Comparison of ENCODE assay signal across 9 cellular contexts in genomic region chr11:62444835-62445234, GRCh38. TPM values are rescaled to one million over a fixed set of nuclear protein-coding genes. Genes with fewer than 3 reads are reported as not detected.
DNase-seq lines count a peak whose midpoint lies in the region; TF ChIP-seq lines count a peak whose summit lies in the region.
"Had no signal": no experiment of that assay in that cellular context is flagged by ENCODE, and none has a peak within 500 bp of the region (broad histone marks: within the 10 kb centered on the region; RNA-seq: fewer than 3 reads in every experiment).

No MANE protein-coding gene starts in this region.

- TF ChIP-seq RAD21 in SK-N-SH (IDR thresholded peaks at IDR 0.05; ENCODE audit: low read length) = no peak

- no peaks in the 10 kb centered on the region for H3K9me3 ChIP-seq in SK-N-SH

- in situ Hi-C loops in G401 (cut with HindIII; ENCODE audit: low sequenced_read_pairs) = loop anchor here (25.0 kb wide), 1 partner anchor 117 kb away; the partner anchor contains the start of gene EEF1G

- H3K4me1 ChIP-seq in SK-N-SH (ENCODE audit: control insufficient read depth in 1 of 2, insufficient read depth in 2 of 2, low read depth in 1 of 2, low read length in 1 of 2) = peaks cover 19 to 22% of the 10 kb centered on the region in 2 experiments

- H3K4me3 ChIP-seq in SK-N-SH (ENCODE audit: low read depth in 2 of 2, low read length in 1 of 2) (peak overlapping the region; percentile 55 to 69; a peak in 3 of 4 replicates), fibroblast of pulmonary artery (replicated peaks; ENCODE audit: low read depth, low read length) (peak overlapping the region; percentile 20), retinal pigment epithelial cell (ENCODE audit: low read length) (peak overlapping the region; percentile 39)

- WGBS in SK-N-SH (ENCODE audit: low lambda C conversion rate) = 51% methylated on average over 7 of the region's 9 CpGs

- POLR2A ChIA-PET in SK-N-SH (lab: Yijun Ruan, JAX) = interaction anchor here (0.6 to 2.1 kb wide), 7 partner anchors 10 to 397 kb away, joined by 3 to 6 read pairs (median 4); partner anchors contain the start of gene EEF1G

- DNase-seq in G401 (ENCODE audit: low spot score) (peak; percentile 57), SK-N-SH (no peak), fibroblast of pulmonary artery (ENCODE audit: low read depth) (no peak), retinal pigment epithelial cell (ENCODE audit: low read depth) (no peak), NCI-H748 (lab: John Stamatoyannopoulos, UW; ENCODE audit: unreplicated experiment) (no peak), D341Med (ENCODE audit: low spot score) (no peak), H4 (ENCODE audit: low spot score) (no peak), NAMALWA (ENCODE audit: low spot score) (no peak)

- H3K9me2 ChIP-seq in SK-N-SH = no peaks in the 10 kb centered on the region

- peaks cover 4% of the 10 kb centered on the region for H3F3A ChIP-seq in SK-N-SH (replicated peaks; ENCODE audit: insufficient read depth)

- TF ChIP-seq CTCF in SK-N-SH (IDR thresholded peaks at IDR 0.05) = no peak
- TF ChIP-seq CTCF in fibroblast of pulmonary artery (IDR thresholded peaks at IDR 0.05; ENCODE audit: low read length, missing control alignments) = no peak
- no peak for TF ChIP-seq CTCF in retinal pigment epithelial cell (conservative IDR thresholded peaks at IDR 0.05; ENCODE audit: low read depth, low read length)

- H4K20me1 ChIP-seq in SK-N-SH (ENCODE audit: insufficient read depth) = no peaks in the 10 kb centered on the region

- CTCF ChIA-PET in SK-N-SH (lab: Yijun Ruan, JAX) = interaction anchor here (0.8 to 3.0 kb wide), 7 partner anchors 14 to 98 kb away, joined by 3 to 16 read pairs (median 9); no protein-coding TSS in a partner anchor

- H3K79me2 ChIP-seq in SK-N-SH (ENCODE audit: insufficient read depth) = no peaks in the 10 kb centered on the region

- H3K27ac ChIP-seq in SK-N-SH (ENCODE audit: low read depth in 2 of 2, low read length in 1 of 2) = peak overlapping the region; percentile 83 to 91

- H3K27me3 ChIP-seq in SK-N-SH (ENCODE audit: insufficient read depth) = no peaks in the 10 kb centered on the region

- H3K9ac ChIP-seq in SK-N-SH = peak overlapping the region; percentile 79

- peak overlapping the region; percentile 83 for H2AFZ ChIP-seq in SK-N-SH (ENCODE audit: low read depth)

- TF ChIP-seq EP300 in SK-N-SH (IDR thresholded peaks at IDR 0.05; ENCODE audit: borderline replicate concordance in 1 of 2, low read depth in 1 of 2, low read length in 1 of 2) = no peak

- H3K36me3 ChIP-seq in SK-N-SH (replicated peaks in 1 of 2; ENCODE audit: control insufficient read depth in 1 of 2, insufficient read depth in 2 of 2, low read length in 1 of 2) = no peaks in the 10 kb centered on the region

- peak overlapping the region; percentile 96 for H3K4me2 ChIP-seq in SK-N-SH

TF ChIP-seq in SK-N-SH, 30 proteins besides CTCF, POLR2A, EP300 and RAD21:
- TF ChIP-seq, protein P1, sequence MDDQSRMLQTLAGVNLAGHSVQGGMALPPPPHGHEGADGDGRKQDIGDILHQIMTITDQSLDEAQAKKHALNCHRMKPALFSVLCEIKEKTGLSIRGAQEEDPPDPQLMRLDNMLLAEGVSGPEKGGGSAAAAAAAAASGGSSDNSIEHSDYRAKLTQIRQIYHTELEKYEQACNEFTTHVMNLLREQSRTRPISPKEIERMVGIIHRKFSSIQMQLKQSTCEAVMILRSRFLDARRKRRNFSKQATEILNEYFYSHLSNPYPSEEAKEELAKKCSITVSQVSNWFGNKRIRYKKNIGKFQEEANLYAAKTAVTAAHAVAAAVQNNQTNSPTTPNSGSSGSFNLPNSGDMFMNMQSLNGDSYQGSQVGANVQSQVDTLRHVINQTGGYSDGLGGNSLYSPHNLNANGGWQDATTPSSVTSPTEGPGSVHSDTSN (IDR thresholded peaks at IDR 0.05) = no peak
- TF ChIP-seq EZH2phosphoT487 (IDR thresholded peaks at IDR 0.05; ENCODE audit: borderline replicate concordance, low read depth) (no peak), TCF12 (IDR thresholded peaks at IDR 0.05) (no peak), JUND (IDR thresholded peaks at IDR 0.05) (no peak), RXRA (IDR thresholded peaks at IDR 0.05; ENCODE audit: borderline replicate concordance, low read depth) (no peak), GABPA (IDR thresholded peaks at IDR 0.05; ENCODE audit: low read depth) (no peak), GATA2 (CRISPR knock-in tag; IDR thresholded peaks at IDR 0.05) (no peak), FOSL2 (IDR thresholded peaks at IDR 0.05; ENCODE audit: borderline replicate concordance, low read depth) (no peak), FOXJ3 (CRISPR knock-in tag; IDR thresholded peaks at IDR 0.05) (no peak), RFX5 (IDR thresholded peaks at IDR 0.05; ENCODE audit: low read length) (no peak), SIN3A (IDR thresholded peaks at IDR 0.05; ENCODE audit: borderline replicate concordance, low read depth, low read length) (no peak), ELF1 (IDR thresholded peaks at IDR 0.05) (no peak), MEF2A (IDR thresholded peaks at IDR 0.05; ENCODE audit: borderline replicate concordance, low read depth) (no peak), NRF1 (IDR thresholded peaks at IDR 0.05; ENCODE audit: low read depth, low read length) (no peak), CHD2 (IDR thresholded peaks at IDR 0.05; ENCODE audit: low read length, partially characterized antibody) (no peak)
- TF ChIP-seq, protein P2, sequence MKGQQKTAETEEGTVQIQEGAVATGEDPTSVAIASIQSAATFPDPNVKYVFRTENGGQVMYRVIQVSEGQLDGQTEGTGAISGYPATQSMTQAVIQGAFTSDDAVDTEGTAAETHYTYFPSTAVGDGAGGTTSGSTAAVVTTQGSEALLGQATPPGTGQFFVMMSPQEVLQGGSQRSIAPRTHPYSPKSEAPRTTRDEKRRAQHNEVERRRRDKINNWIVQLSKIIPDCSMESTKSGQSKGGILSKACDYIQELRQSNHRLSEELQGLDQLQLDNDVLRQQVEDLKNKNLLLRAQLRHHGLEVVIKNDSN (IDR thresholded peaks at IDR 0.05; ENCODE audit: borderline replicate concordance, low read depth) = no peak
- TF ChIP-seq, protein P3, sequence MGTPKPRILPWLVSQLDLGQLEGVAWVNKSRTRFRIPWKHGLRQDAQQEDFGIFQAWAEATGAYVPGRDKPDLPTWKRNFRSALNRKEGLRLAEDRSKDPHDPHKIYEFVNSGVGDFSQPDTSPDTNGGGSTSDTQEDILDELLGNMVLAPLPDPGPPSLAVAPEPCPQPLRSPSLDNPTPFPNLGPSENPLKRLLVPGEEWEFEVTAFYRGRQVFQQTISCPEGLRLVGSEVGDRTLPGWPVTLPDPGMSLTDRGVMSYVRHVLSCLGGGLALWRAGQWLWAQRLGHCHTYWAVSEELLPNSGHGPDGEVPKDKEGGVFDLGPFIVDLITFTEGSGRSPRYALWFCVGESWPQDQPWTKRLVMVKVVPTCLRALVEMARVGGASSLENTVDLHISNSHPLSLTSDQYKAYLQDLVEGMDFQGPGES (IDR thresholded peaks at IDR 0.05; ENCODE audit: low read depth, low read length) = no peak

RNA-seq across cellular contexts. Expression of gene SCGB1A1, which starts 26.0 kb away (rescaled TPM):
- total RNA-seq in G401 (2014; rRNA removed; shearing (Covaris generic)) = not detected in 2 replicates
- polyA plus RNA-seq in SK-N-SH (2012; rRNA removed) = not detected in 2 replicates
- polyA plus RNA-seq in SK-N-SH (2012; cell fraction: cytosol; rRNA removed) = not detected in 2 replicates
- polyA plus RNA-seq in SK-N-SH (2012; cell fraction: nucleus; rRNA removed) = not detected in 2 replicates
- not detected in 2 replicates for total RNA-seq in H4 (2014; rRNA removed; shearing (Covaris generic))
- total RNA-seq: renal cortical epithelial cell had no signal
